8 cellular contexts compared by ENCODE assay signal in genomic region chr11:103202048-103202651, GRCh38.
DNase-seq lines count a peak whose midpoint lies in the region; ATAC-seq, FAIRE-seq and TF ChIP-seq lines count a peak whose summit lies in the region.

No MANE protein-coding gene starts in this region.

- no peak overlapping the region for H2AK5ac ChIP-seq in mesendoderm (ENCODE audit: low read length)

- ATAC-seq in GM12878 (peak; percentile 46; the same call in 2 of the 3 replicates), GM18520 (IDR thresholded peaks at IDR 0.05; ENCODE audit: unreplicated experiment) (no peak), HG02840 (IDR thresholded peaks at IDR 0.05; ENCODE audit: low FRiP score, unreplicated experiment) (no peak), aorta (ENCODE audit: low FRiP score) (no peak)

- H2BK120ac ChIP-seq in mesendoderm (ENCODE audit: low read depth, low read length): no peak overlapping the region

- H3K4me2 ChIP-seq in GM12878 (ENCODE audit: control insufficient read depth, insufficient read depth): no peak overlapping the region
- H3K4me2 ChIP-seq in mesendoderm (ENCODE audit: low read length): no peak overlapping the region

- H4K5ac ChIP-seq in mesendoderm (ENCODE audit: low read length): no peak overlapping the region

- DNase-seq in GM10266 (ENCODE audit: extremely low spot score) (no peak), NCI-H1092 (lab: John Stamatoyannopoulos, UW) (peak; percentile 4), GM12878 (ENCODE audit: low read depth, low spot score) (no peak), mesendoderm (peak; percentile 33), aorta (no peak)
- no peak for DNase-seq in stimulated activated CD4-positive, alpha-beta T cell treated with anti-CD3 and anti-CD28 coated beads, Interleukin-15, amount 100 ng/mL, for 24 hours

- TF ChIP-seq POLR2A in GM12878 (IDR thresholded peaks at IDR 0.05; ENCODE audit: low read depth, low read length): no peak

- no peak overlapping the region for H3K23ac ChIP-seq in mesendoderm (ENCODE audit: low read length)

- WGBS in GM12878 (ENCODE audit: insufficient coverage, insufficient replicate concordance, low lambda C conversion rate, missing lambda C conversion rate): 19% methylated on average over 3 of the region's 3 CpGs
- no CpG with 5 or more reads among the region's 3 CpGs for WGBS in mesendoderm (ENCODE audit: extremely low coverage, insufficient coverage, low lambda C conversion rate)
- 33 to 39% methylated on average over 3 of the region's 3 CpGs for WGBS in aorta, 2 donors

- no peaks in the 10 kb centered on the region for H3K36me3 ChIP-seq in GM12878 (ENCODE audit: control insufficient read depth in 2 of 2, insufficient read depth in 2 of 2, low read length in 1 of 2)
- no peaks in the 10 kb centered on the region for H3K36me3 ChIP-seq in mesendoderm (ENCODE audit: control insufficient read depth, insufficient read depth, low read length)
- H3K36me3 ChIP-seq in aorta (ENCODE audit: control insufficient read depth in 1 of 2, insufficient read depth in 2 of 2, low read length in 1 of 2): no peaks in the 10 kb centered on the region

- no peak for TF ChIP-seq EP300 in GM12878 (IDR thresholded peaks at IDR 0.05; ENCODE audit: borderline replicate concordance in 1 of 2, control insufficient read depth in 1 of 2, low read depth in 2 of 2, low read length in 2 of 2)

- H3K4ac ChIP-seq in mesendoderm (ENCODE audit: low read depth, low read length): no peak overlapping the region

- peak; percentile 54 for TF ChIP-seq RAD21 in GM12878 (IDR thresholded peaks at IDR 0.05; ENCODE audit: insufficient read depth, low read depth, low read length)

- H3K79me2 ChIP-seq in GM12878 (ENCODE audit: control insufficient read depth, insufficient read depth, low read length) (no peaks in the 10 kb centered on the region), mesendoderm (ENCODE audit: control insufficient read depth, insufficient read depth, low read length) (no peaks in the 10 kb centered on the region)

- H3K27me3 ChIP-seq in GM12878 (replicated peaks in 1 of 2; ENCODE audit: control insufficient read depth in 2 of 2, insufficient read depth in 2 of 2, low read length in 1 of 2): no peaks in the 10 kb centered on the region
- no peaks in the 10 kb centered on the region for H3K27me3 ChIP-seq in mesendoderm (ENCODE audit: insufficient read depth, low read length, poor library complexity)
- H3K27me3 ChIP-seq in aorta (ENCODE audit: control insufficient read depth in 1 of 2, insufficient read depth in 2 of 2, low read length in 1 of 2): no peaks in the 10 kb centered on the region

- H3K18ac ChIP-seq in mesendoderm (ENCODE audit: low read length): no peak overlapping the region

- no peak overlapping the region for H3K4me3 ChIP-seq in GM12878
- no peak overlapping the region for H3K4me3 ChIP-seq in mesendoderm (ENCODE audit: low read length)
- no peak overlapping the region for H3K4me3 ChIP-seq in aorta (ENCODE audit: low read length in 2 of 2)

- no peak overlapping the region for H2BK15ac ChIP-seq in mesendoderm (replicated peaks; ENCODE audit: low read depth)

- no peak overlapping the region for H3K27ac ChIP-seq in GM12878 (ENCODE audit: control insufficient read depth, insufficient read depth)
- H3K27ac ChIP-seq in mesendoderm (ENCODE audit: low read depth, low read length): no peak overlapping the region
- no peak overlapping the region for H3K27ac ChIP-seq in aorta (ENCODE audit: low read depth in 1 of 2, low read length in 2 of 2)

- H3K4me1 ChIP-seq in GM12878 (ENCODE audit: control insufficient read depth, insufficient read depth, low read length): no peaks in the 10 kb centered on the region
- no peaks in the 10 kb centered on the region for H3K4me1 ChIP-seq in mesendoderm (ENCODE audit: control insufficient read depth, low read depth, low read length)
- no peaks in the 10 kb centered on the region for H3K4me1 ChIP-seq in aorta (ENCODE audit: control insufficient read depth in 1 of 2, insufficient read depth in 2 of 2, low read length in 2 of 2)

- no peaks in the 10 kb centered on the region for H3K79me1 ChIP-seq in mesendoderm (ENCODE audit: low read length)

- no peak overlapping the region for H2BK5ac ChIP-seq in mesendoderm (ENCODE audit: low read length)

- FAIRE-seq in GM12878 (lab: Jason Lieb, UNC): no peak

- H2AFZ ChIP-seq in GM12878 (ENCODE audit: control insufficient read depth, low read depth, low read length): no peak overlapping the region

- H3K9ac ChIP-seq in GM12878 (ENCODE audit: control insufficient read depth, insufficient read depth, low read length) (no peak overlapping the region), mesendoderm (ENCODE audit: low read length) (no peak overlapping the region)

- H4K8ac ChIP-seq in mesendoderm (ENCODE audit: low read depth, low read length): no peak overlapping the region

- RAD21 ChIA-PET in GM12878 (lab: Charles Lee; ENCODE audit: unreplicated experiment): no interaction called here

- BruUV-seq in GM12878 (replicated peaks; lab: Mats Ljungman, UMichigan): no TSS peak

- in situ Hi-C loops in GM12878 (cut with MboI): no loop called here

- H3K9me3 ChIP-seq in GM12878 (replicated peaks; ENCODE audit: control insufficient read depth, insufficient read depth, low read length) (no peaks in the 10 kb centered on the region), aorta (ENCODE audit: control insufficient read depth, low read length) (no peaks in the 10 kb centered on the region)

- POLR2A ChIA-PET in GM12878 (lab: Charles Lee): no interaction called here

- H3K56ac ChIP-seq in mesendoderm (ENCODE audit: low read length): no peak overlapping the region

- intact Hi-C loops in GM12878 (cut with micrococcal nuclease; ENCODE audit: unreplicated experiment): loop anchor here (1.0 kb wide), 1 partner anchor 399 kb away; no protein-coding TSS in a partner anchor
- intact Hi-C loops in aorta (cut with DNase I): no loop called here

- CTCF ChIA-PET in GM12878 (lab: Yijun Ruan, JAX): interaction anchor here (1.0 to 1.6 kb wide), 3 partner anchors 8 to 398 kb away, joined by 3 to 4 read pairs (median 3); no protein-coding TSS in a partner anchor

- TF ChIP-seq CTCF in GM10266 (IDR thresholded peaks at IDR 0.05; ENCODE audit: control insufficient read depth, insufficient read depth, low read depth, missing control alignments): peak; percentile 49
- TF ChIP-seq CTCF in GM12878 (IDR thresholded peaks at IDR 0.05 in 2 of 3, conservative IDR thresholded peaks at IDR 0.05 in 1 of 3; ENCODE audit: control insufficient read depth in 2 of 3, extremely low read depth in 1 of 3, insufficient read depth in 1 of 3, low read depth in 3 of 3, low read length in 3 of 3): peak; percentile 33 to 54 (median 45); a peak in 5 of 6 replicates

- SMC1A ChIA-PET in GM12878 (lab: Charles Lee; ENCODE audit: uncharacterized antibody, unreplicated experiment): no interaction called here

- H4K20me1 ChIP-seq in GM12878 (ENCODE audit: control insufficient read depth, insufficient read depth): no peaks in the 10 kb centered on the region

TF ChIP-seq in GM12878, 131 proteins besides CTCF, POLR2A, EP300 and RAD21:
- TF ChIP-seq, protein P1, sequence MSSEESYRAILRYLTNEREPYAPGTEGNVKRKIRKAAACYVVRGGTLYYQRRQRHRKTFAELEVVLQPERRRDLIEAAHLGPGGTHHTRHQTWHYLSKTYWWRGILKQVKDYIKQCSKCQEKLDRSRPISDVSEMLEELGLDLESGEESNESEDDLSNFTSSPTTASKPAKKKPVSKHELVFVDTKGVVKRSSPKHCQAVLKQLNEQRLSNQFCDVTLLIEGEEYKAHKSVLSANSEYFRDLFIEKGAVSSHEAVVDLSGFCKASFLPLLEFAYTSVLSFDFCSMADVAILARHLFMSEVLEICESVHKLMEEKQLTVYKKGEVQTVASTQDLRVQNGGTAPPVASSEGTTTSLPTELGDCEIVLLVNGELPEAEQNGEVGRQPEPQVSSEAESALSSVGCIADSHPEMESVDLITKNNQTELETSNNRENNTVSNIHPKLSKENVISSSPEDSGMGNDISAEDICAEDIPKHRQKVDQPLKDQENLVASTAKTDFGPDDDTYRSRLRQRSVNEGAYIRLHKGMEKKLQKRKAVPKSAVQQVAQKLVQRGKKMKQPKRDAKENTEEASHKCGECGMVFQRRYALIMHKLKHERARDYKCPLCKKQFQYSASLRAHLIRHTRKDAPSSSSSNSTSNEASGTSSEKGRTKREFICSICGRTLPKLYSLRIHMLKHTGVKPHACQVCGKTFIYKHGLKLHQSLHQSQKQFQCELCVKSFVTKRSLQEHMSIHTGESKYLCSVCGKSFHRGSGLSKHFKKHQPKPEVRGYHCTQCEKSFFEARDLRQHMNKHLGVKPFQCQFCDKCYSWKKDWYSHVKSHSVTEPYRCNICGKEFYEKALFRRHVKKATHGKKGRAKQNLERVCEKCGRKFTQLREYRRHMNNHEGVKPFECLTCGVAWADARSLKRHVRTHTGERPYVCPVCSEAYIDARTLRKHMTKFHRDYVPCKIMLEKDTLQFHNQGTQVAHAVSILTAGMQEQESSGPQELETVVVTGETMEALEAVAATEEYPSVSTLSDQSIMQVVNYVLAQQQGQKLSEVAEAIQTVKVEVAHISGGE (CRISPR knock-in tag; IDR thresholded peaks at IDR 0.05): no peak
- TF ChIP-seq ELK1 (IDR thresholded peaks at IDR 0.05; ENCODE audit: low read depth, low read length): no peak
- TF ChIP-seq MYB (IDR thresholded peaks at IDR 0.05; ENCODE audit: borderline replicate concordance, low read depth, low read length): no peak
- peak; percentile 78 for TF ChIP-seq ZNF384 (IDR thresholded peaks at IDR 0.05; ENCODE audit: borderline replicate concordance, low read depth, low read length)
- no peak for TF ChIP-seq JUNB (IDR thresholded peaks at IDR 0.05)

Comparison
In these comparisons a context has a peak if more than half of its experiments do, and no peak if none do; other contexts are left out.
1. DNase-seq: peak in NCI-H1092 (single experiment) and mesendoderm (single experiment); none in GM10266 (single experiment), GM12878 (single experiment), stimulated activated CD4-positive, alpha-beta T cell treated with anti-CD3 and anti-CD28 coated beads, Interleukin-15, amount 100 ng/mL, for 24 hours (single experiment) and aorta (0 of 2).